Comparison of ENCODE assay signal across 25 cellular contexts in genomic region chr4:78940752-78941151, GRCh38. TPM values are rescaled to one million over a fixed set of nuclear protein-coding genes. Genes with fewer than 3 reads are reported as not detected.
DNase-seq lines count a peak whose midpoint lies in the region; ATAC-seq and TF ChIP-seq lines count a peak whose summit lies in the region.
"Had no signal": no experiment of that assay in that cellular context is flagged by ENCODE, and none has a peak within 500 bp of the region (broad histone marks: within the 10 kb centered on the region; RNA-seq: fewer than 3 reads in every experiment).

No MANE protein-coding gene starts in this region.

- H3K36me3 ChIP-seq in smooth muscle cell (ENCODE audit: low read depth), result no peaks in the 10 kb centered on the region
- H3K36me3 ChIP-seq: MG63 had no signal

- H3K4me3 Mint-ChIP-seq in stimulated activated naive CD8-positive, alpha-beta T cell treated with anti-CD3 and anti-CD28 coated beads, Interleukin-15, amount 100 ng/mL, for 72 hours, result peak overlapping the region in 1 of 2 donors; percentile 18
- no peak overlapping the region for H3K4me3 Mint-ChIP-seq in T-helper 2 cell treated with Interferon-gamma antibody and Interleukin-4, amounts not matched to agents 5 μg/mL and 100 μg/mL, for 36 hours

- H3K79me2 ChIP-seq in smooth muscle cell (ENCODE audit: low read depth), result no peaks in the 10 kb centered on the region

- peak in 1 of 2 donors; percentile 46 for DNase-seq in stimulated activated naive CD8-positive, alpha-beta T cell treated with anti-CD3 and anti-CD28 coated beads, Interleukin-15, amount 100 ng/mL, for 72 hours
- no peak for DNase-seq in stimulated activated naive CD8-positive, alpha-beta T cell treated with anti-CD3 and anti-CD28 coated beads, Interleukin-15, Interleukin-2, amounts not matched to agents 100 U/mL and 50 U/mL, for 24 hours
- DNase-seq in T-helper 2 cell treated with Interferon-gamma antibody and Interleukin-4, amounts not matched to agents 5 μg/mL and 100 μg/mL, for 36 hours (ENCODE audit: low spot score), result peak; percentile 21
- DNase-seq in nucleus accumbens (lab: John Stamatoyannopoulos, UW) (no peak), NCI-H446 treated with DMSO at 0.1 percent for 48 hours (lab: John Stamatoyannopoulos, UW) (no peak), smooth muscle cell (lab: John Stamatoyannopoulos, UW; ENCODE audit: unreplicated experiment) (no peak)
- DNase-seq: ACHN, DMS79, GOT3, IMR-90, Karpas-422, MG63, NCI-H1048, NCI-H1436, NCI-H2029, NCI-H345, NCI-H526, PC-9, SIG-M5 had no signal

- no peaks in the 10 kb centered on the region for H3K36me3 Mint-ChIP-seq in T-helper 2 cell treated with Interferon-gamma antibody and Interleukin-4, amounts not matched to agents 5 μg/mL and 100 μg/mL, for 36 hours (ENCODE audit: low read depth)

- H3K9me3 Mint-ChIP-seq in stimulated activated naive CD8-positive, alpha-beta T cell treated with anti-CD3 and anti-CD28 coated beads, Interleukin-15, amount 100 ng/mL, for 72 hours, result no peaks in the 10 kb centered on the region
- H3K9me3 Mint-ChIP-seq in T-helper 2 cell treated with Interferon-gamma antibody and Interleukin-4, amounts not matched to agents 5 μg/mL and 100 μg/mL, for 36 hours, result no peaks in the 10 kb centered on the region

- peaks cover 36% of the 10 kb centered on the region for H3K4me1 Mint-ChIP-seq in stimulated activated naive CD8-positive, alpha-beta T cell treated with anti-CD3 and anti-CD28 coated beads, Interleukin-15, amount 100 ng/mL, for 72 hours
- H3K4me1 Mint-ChIP-seq in T-helper 2 cell treated with Interferon-gamma antibody and Interleukin-4, amounts not matched to agents 5 μg/mL and 100 μg/mL, for 36 hours (ENCODE audit: low read depth), result peaks cover 21% of the 10 kb centered on the region

- peaks cover 21% of the 10 kb centered on the region for H3K4me1 ChIP-seq in smooth muscle cell (ENCODE audit: low read depth)

- no peak overlapping the region for H3K4me3 ChIP-seq in smooth muscle cell
- H3K4me3 ChIP-seq: MG63 had no signal

- H3K27ac Mint-ChIP-seq in stimulated activated naive CD8-positive, alpha-beta T cell treated with anti-CD3 and anti-CD28 coated beads, Interleukin-15, amount 100 ng/mL, for 72 hours, result no peak overlapping the region
- H3K27ac Mint-ChIP-seq in T-helper 2 cell treated with Interferon-gamma antibody and Interleukin-4, amounts not matched to agents 5 μg/mL and 100 μg/mL, for 36 hours, result no peak overlapping the region

- H3K27me3 ChIP-seq in smooth muscle cell (ENCODE audit: low read depth), result no peaks in the 10 kb centered on the region
- H3K27me3 ChIP-seq: MG63 had no signal

- ATAC-seq in stimulated activated naive CD8-positive, alpha-beta T cell treated with anti-CD3 and anti-CD28 coated beads, Interleukin-15, amount 100 ng/mL, for 72 hours, result peak; percentile 63
- no peak for ATAC-seq in stimulated activated naive CD8-positive, alpha-beta T cell treated with anti-CD3 and anti-CD28 coated beads, Interleukin-15, Interleukin-2, amounts not matched to agents 100 U/mL and 50 U/mL, for 24 hours
- peak; percentile 37 for ATAC-seq in HG02610 (IDR thresholded peaks at IDR 0.05; ENCODE audit: unreplicated experiment)
- ATAC-seq: HCT116, SK-N-SH treated with all-trans-retinoic acid at 6 μM for 48 hours had no signal

- peaks cover 35% of the 10 kb centered on the region for H3K27me3 Mint-ChIP-seq in stimulated activated naive CD8-positive, alpha-beta T cell treated with anti-CD3 and anti-CD28 coated beads, Interleukin-15, amount 100 ng/mL, for 72 hours
- peaks cover 36% of the 10 kb centered on the region for H3K27me3 Mint-ChIP-seq in T-helper 2 cell treated with Interferon-gamma antibody and Interleukin-4, amounts not matched to agents 5 μg/mL and 100 μg/mL, for 36 hours (ENCODE audit: low read depth)

- no peak overlapping the region for H3K4me2 ChIP-seq in smooth muscle cell

- H3K9ac ChIP-seq in smooth muscle cell (ENCODE audit: low read depth), result no peak overlapping the region

- 95% methylated on average over 5 of the region's 5 CpGs for WGBS in smooth muscle cell (ENCODE audit: low lambda C conversion rate)

- no peak overlapping the region for H3K27ac ChIP-seq in smooth muscle cell (ENCODE audit: low read depth)
- H3K27ac ChIP-seq: C4-2B, HL-60, PC-9, RWPE1 had no signal

- no peak for TF ChIP-seq CTCF in smooth muscle cell (IDR thresholded peaks at IDR 0.05; ENCODE audit: borderline replicate concordance, insufficient read depth, poor library complexity, severe bottlenecking)

- no peaks in the 10 kb centered on the region for H3K9me3 ChIP-seq in smooth muscle cell (replicated peaks; ENCODE audit: low read depth)
- H3K9me3 ChIP-seq: MG63 had no signal

- no peaks in the 10 kb centered on the region for H4K20me1 ChIP-seq in smooth muscle cell (ENCODE audit: low read depth)

- no peak overlapping the region for H2AFZ ChIP-seq in smooth muscle cell (ENCODE audit: low read depth)
- H2AFZ ChIP-seq: PC-9 had no signal

- no peaks in the 10 kb centered on the region for H3F3A ChIP-seq in smooth muscle cell (ENCODE audit: low read depth)

RNA-seq across cellular contexts. Expression of gene PAQR3, which starts 1.5 kb away (rescaled TPM):
- 20.4 and 35.5 TPM in 2 replicates for total RNA-seq in smooth muscle cell
- 10.1 and 10.8 TPM in 2 replicates for polyA plus RNA-seq in smooth muscle cell
